Comparison of ENCODE assay signal across 31 cellular contexts in genomic region chr1:109046671-109047070, GRCh38.
"Had no signal": no experiment of that assay in that cellular context is flagged by ENCODE, and none has a peak within 500 bp of the region (broad histone marks: within the 10 kb centered on the region; RNA-seq: fewer than 3 reads in every experiment).

No MANE protein-coding gene starts in this region.

- H3K36me3 Mint-ChIP-seq: activated naive CD4-positive, alpha-beta T cell treated with anti-CD3 and anti-CD28 coated beads, Interleukin-2, amount 50 U/mL, for 72 hours; T-cell had no signal

- H3K4me1 ChIP-seq: ascending aorta, body of pancreas had no signal

- H3K9me3 ChIP-seq: ascending aorta, body of pancreas had no signal

- H3K9me3 Mint-ChIP-seq: activated CD4-positive, alpha-beta T cell treated with anti-CD3 and anti-CD28 coated beads, Interleukin-2, amount 10 ng/mL, durations not matched to agents 7 days and 5 days; activated CD8-positive, alpha-beta T cell treated with anti-CD3 and anti-CD28 coated beads for 36 hours; activated naive CD4-positive, alpha-beta T cell treated with anti-CD3 and anti-CD28 coated beads, Interleukin-2, amount 50 U/mL, for 72 hours; activated naive CD8-positive, alpha-beta T cell treated with anti-CD3 and anti-CD28 coated beads, Interleukin-2, amount 50 U/mL, for 24 hours; activated T-cell treated with anti-CD3 and anti-CD28 coated beads, Interleukin-2, amount 50 U/mL, for 24 hours; activated T-helper 1 cell treated with anti-CD3 and anti-CD28 coated beads, Interleukin-12 subunit alpha, Interleukin-12 subunit beta, Interleukin-2, Interleukin-4 antibody, amounts not matched to agents 30 ng/mL and 10 ng/mL and 1 ng/mL, durations not matched to agents 14 hours and 24 hours and 36 hours; central memory CD8-positive, alpha-beta T cell; T-cell had no signal

- H3K27me3 Mint-ChIP-seq: activated naive CD8-positive, alpha-beta T cell treated with anti-CD3 and anti-CD28 coated beads, Interleukin-2, amount 50 U/mL, for 24 hours; central memory CD8-positive, alpha-beta T cell; T-cell had no signal

- H3K27ac ChIP-seq: ascending aorta, body of pancreas, SK-N-MC, VCaP had no signal

- H3K27me3 ChIP-seq: ascending aorta, body of pancreas had no signal

- H3K4me3 ChIP-seq: ascending aorta, body of pancreas, SK-N-MC had no signal

- DNase-seq: activated CD4-positive, alpha-beta T cell treated with anti-CD3 and anti-CD28 coated beads, Interleukin-2, amount 10 ng/mL, durations not matched to agents 7 days and 5 days; activated CD4-positive, CD25-positive, alpha-beta regulatory T cell; activated CD8-positive, alpha-beta T cell treated with anti-CD3 and anti-CD28 coated beads for 36 hours; activated effector memory CD4-positive, alpha-beta T cell treated with Interleukin-2 at 50 U/mL for 16 hours; activated naive CD4-positive, alpha-beta T cell; activated naive CD8-positive, alpha-beta T cell treated with anti-CD3 and anti-CD28 coated beads, Interleukin-2, amount 50 U/mL, for 24 hours; activated T-cell treated with anti-CD3 and anti-CD28 coated beads, Interleukin-2, amount 50 U/mL, for 24 hours; amniotic stem cell; body of pancreas; NCI-H1105 treated with DMSO at 0.1 percent for 48 hours; NCI-H1436 treated with DMSO at 0.1 percent for 48 hours; NCI-H187; NCI-H2081; NCI-H2171; NCI-H2227 treated with DMSO at 0.1 percent for 48 hours; NCI-H446 treated with DMSO at 0.1 percent for 48 hours; NCI-H526 treated with DMSO at 0.1 percent for 48 hours; NCI-H82; OCI-M1; RPMI8226; T-cell; T-helper 2 cell; T1000 had no signal

- H3K27ac Mint-ChIP-seq: activated CD4-positive, alpha-beta T cell treated with anti-CD3 and anti-CD28 coated beads, Interleukin-2, amount 10 ng/mL, durations not matched to agents 7 days and 5 days; activated CD8-positive, alpha-beta T cell treated with anti-CD3 and anti-CD28 coated beads for 36 hours; activated naive CD4-positive, alpha-beta T cell treated with anti-CD3 and anti-CD28 coated beads, Interleukin-2, amount 50 U/mL, for 72 hours; activated naive CD8-positive, alpha-beta T cell treated with anti-CD3 and anti-CD28 coated beads, Interleukin-2, amount 50 U/mL, for 24 hours; activated T-cell treated with anti-CD3 and anti-CD28 coated beads, Interleukin-2, amount 50 U/mL, for 24 hours; activated T-helper 1 cell treated with anti-CD3 and anti-CD28 coated beads, Interleukin-12 subunit alpha, Interleukin-12 subunit beta, Interleukin-2, Interleukin-4 antibody, amounts not matched to agents 30 ng/mL and 10 ng/mL and 1 ng/mL, durations not matched to agents 14 hours and 24 hours and 36 hours; T-cell had no signal

- ATAC-seq: activated CD8-positive, alpha-beta T cell treated with anti-CD3 and anti-CD28 coated beads for 36 hours; activated naive CD4-positive, alpha-beta T cell treated with anti-CD3 and anti-CD28 coated beads, Interleukin-2, amount 50 U/mL, for 72 hours; activated naive CD8-positive, alpha-beta T cell treated with anti-CD3 and anti-CD28 coated beads, Interleukin-2, amount 50 U/mL, for 24 hours; body of pancreas; Panc1; Right ventricle myocardium inferior; T-cell had no signal

- H3K36me3 ChIP-seq: ascending aorta had no signal

- H3K4me3 Mint-ChIP-seq: activated CD4-positive, alpha-beta T cell treated with anti-CD3 and anti-CD28 coated beads, Interleukin-2, amount 10 ng/mL, durations not matched to agents 7 days and 5 days; activated CD8-positive, alpha-beta T cell treated with anti-CD3 and anti-CD28 coated beads for 36 hours; activated naive CD8-positive, alpha-beta T cell treated with anti-CD3 and anti-CD28 coated beads, Interleukin-2, amount 50 U/mL, for 24 hours; activated T-cell treated with anti-CD3 and anti-CD28 coated beads, Interleukin-2, amount 50 U/mL, for 24 hours; activated T-helper 1 cell treated with anti-CD3 and anti-CD28 coated beads, Interleukin-12 subunit alpha, Interleukin-12 subunit beta, Interleukin-2, Interleukin-4 antibody, amounts not matched to agents 30 ng/mL and 10 ng/mL and 1 ng/mL, durations not matched to agents 14 hours and 24 hours and 36 hours; central memory CD8-positive, alpha-beta T cell; T-cell had no signal
